ENCODE assay signal across 16 cellular contexts in genomic region chr12:49550853-49551252, GRCh38. TPM values are rescaled to one million over a fixed set of nuclear protein-coding genes. Genes with fewer than 3 reads are reported as not detected.
DNase-seq lines count a peak whose midpoint lies in the region; ATAC-seq and TF ChIP-seq lines count a peak whose summit lies in the region.
"Had no signal": no experiment of that assay in that cellular context is flagged by ENCODE, and none has a peak within 500 bp of the region (broad histone marks: within the 10 kb centered on the region; RNA-seq: fewer than 3 reads in every experiment).

No MANE protein-coding gene starts in this region.

- no peaks in the 10 kb centered on the region for H3K36me3 Mint-ChIP-seq in glutamatergic neuron (ENCODE audit: unreplicated experiment)
- H3K36me3 Mint-ChIP-seq in activated naive CD4-positive, alpha-beta T cell treated with anti-CD3 and anti-CD28 coated beads, Interleukin-2, amount 10 ng/mL, durations not matched to agents 7 days and 5 days: no peaks in the 10 kb centered on the region

- H3F3A ChIP-seq in SK-N-SH (replicated peaks; ENCODE audit: insufficient read depth): peaks cover 5% of the 10 kb centered on the region

- in situ Hi-C loops in IMR-90 (cut with MboI; ENCODE audit: low sequenced_read_pairs): no loop called here

- dilution Hi-C loops in IMR-90 (cut with HindIII; ENCODE audit: low sequenced_read_pairs, unreplicated experiment): no loop called here

- H3K9me3 Mint-ChIP-seq in glutamatergic neuron (ENCODE audit: unreplicated experiment): peaks cover 16% of the 10 kb centered on the region
- no peaks in the 10 kb centered on the region for H3K9me3 Mint-ChIP-seq in activated naive CD4-positive, alpha-beta T cell treated with anti-CD3 and anti-CD28 coated beads, Interleukin-2, amount 10 ng/mL, durations not matched to agents 7 days and 5 days

- no peak overlapping the region for H2AK5ac ChIP-seq in IMR-90 (ENCODE audit: low read depth, low read length)

- POLR2A ChIA-PET in SK-N-SH (lab: Yijun Ruan, JAX): no interaction called here
- POLR2A ChIA-PET in IMR-90 (lab: Charles Lee; ENCODE audit: unreplicated experiment): no interaction called here

- TF ChIP-seq RAD21 in SK-N-SH (IDR thresholded peaks at IDR 0.05; ENCODE audit: low read length) (no peak), IMR-90 (IDR thresholded peaks at IDR 0.05; ENCODE audit: low read length) (no peak)

- TF ChIP-seq POLR2A in IMR-90 (IDR thresholded peaks at IDR 0.05; ENCODE audit: low read depth, low read length): no peak

- no peaks in the 10 kb centered on the region for H3K36me3 ChIP-seq in SK-N-SH (replicated peaks in 1 of 2; ENCODE audit: control insufficient read depth in 1 of 2, insufficient read depth in 2 of 2, low read length in 1 of 2)
- H3K36me3 ChIP-seq in IMR-90 (ENCODE audit: control insufficient read depth, insufficient read depth, low read length): peaks cover under 1% of the 10 kb centered on the region; the same call in 1 of the 2 replicates
- H3K36me3 ChIP-seq: HAP-1 had no signal

- no peak overlapping the region for H3K4ac ChIP-seq in IMR-90 (ENCODE audit: low read depth, low read length)

- no peaks in the 10 kb centered on the region for H3K27me3 ChIP-seq in SK-N-SH (ENCODE audit: insufficient read depth)
- peaks cover 63% of the 10 kb centered on the region for H3K27me3 ChIP-seq in IMR-90 (ENCODE audit: control insufficient read depth, insufficient read depth, low read length)

- no peaks in the 10 kb centered on the region for H3K9me2 ChIP-seq in SK-N-SH

- no peak overlapping the region for H3K4me2 ChIP-seq in SK-N-SH
- no peak overlapping the region for H3K4me2 ChIP-seq in IMR-90 (ENCODE audit: low read depth, low read length)

- no peak overlapping the region for H2BK5ac ChIP-seq in IMR-90 (ENCODE audit: low read depth, low read length, poor library complexity, severe bottlenecking)

- H3K4me3 ChIP-seq in SK-N-SH (ENCODE audit: low read depth in 2 of 2, low read length in 1 of 2) (no peak overlapping the region), IMR-90 (ENCODE audit: insufficient read depth, low read depth, low read length) (no peak overlapping the region)
- H3K4me3 ChIP-seq: HAP-1, SK-N-MC had no signal

- TF ChIP-seq EP300 in SK-N-SH (IDR thresholded peaks at IDR 0.05; ENCODE audit: borderline replicate concordance in 1 of 2, low read depth in 1 of 2, low read length in 1 of 2): no peak

- intact Hi-C loops in IMR-90 (cut with micrococcal nuclease): no loop called here
- intact Hi-C loops in posterior vena cava (cut with DNase I): no loop called here

- no peak overlapping the region for H3K56ac ChIP-seq in IMR-90 (ENCODE audit: extremely low read depth, insufficient read depth, low read length)

- no peak overlapping the region for H4K91ac ChIP-seq in IMR-90 (ENCODE audit: insufficient read depth, low read depth, low read length)

- no peak overlapping the region for H4K5ac ChIP-seq in IMR-90 (ENCODE audit: low read depth, low read length)

- CTCF ChIA-PET in SK-N-SH (lab: Yijun Ruan, JAX): interaction anchor here (1.0 to 9.9 kb wide), 4 partner anchors 30 to 208 kb away, joined by 3 to 76 read pairs (median 4); no protein-coding TSS in a partner anchor
- CTCF ChIA-PET in IMR-90 (lab: Yijun Ruan, JAX): interaction anchor here (0.6 to 0.7 kb wide), 2 partner anchors 16 to 59 kb away, joined by 3 to 5 read pairs; no protein-coding TSS in a partner anchor
- CTCF ChIA-PET in activated naive CD4-positive, alpha-beta T cell treated with anti-CD3 and anti-CD28 coated beads, Interleukin-2, amount 10 ng/mL, durations not matched to agents 7 days and 5 days (lab: Charles Lee): interaction anchor here (1.1 to 6.0 kb wide), 4 partner anchors 12 to 254 kb away, joined by 3 to 71 read pairs (median 4); no protein-coding TSS in a partner anchor

- ATAC-seq in SK-N-SH treated with all-trans-retinoic acid at 6 μM for 48 hours (no peak), IMR-90 (ENCODE audit: low read depth) (no peak), HG02884 (IDR thresholded peaks at IDR 0.05; ENCODE audit: unreplicated experiment) (no peak)

- peaks cover 13% of the 10 kb centered on the region for H3K4me1 Mint-ChIP-seq in glutamatergic neuron (ENCODE audit: low read depth, unreplicated experiment)
- H3K4me1 Mint-ChIP-seq in activated naive CD4-positive, alpha-beta T cell treated with anti-CD3 and anti-CD28 coated beads, Interleukin-2, amount 10 ng/mL, durations not matched to agents 7 days and 5 days: peaks cover 15% of the 10 kb centered on the region

- no peaks in the 10 kb centered on the region for H3K79me2 ChIP-seq in SK-N-SH (ENCODE audit: insufficient read depth)

- no peak overlapping the region for H3K9ac ChIP-seq in SK-N-SH
- H3K9ac ChIP-seq in IMR-90 (ENCODE audit: low read depth, low read length): no peak overlapping the region

- 82% methylated on average over 6 of the region's 6 CpGs for WGBS in SK-N-SH (ENCODE audit: low lambda C conversion rate)
- WGBS in IMR-90 (ENCODE audit: extremely low coverage in 2 of 2, insufficient read length in 1 of 2), 2 experiments: 67% methylated on average over 1 of the region's 6 CpGs; no CpG with 5 or more reads in 1 of the 2 experiments

- no peak overlapping the region for H4K8ac ChIP-seq in IMR-90 (ENCODE audit: low read depth in 2 of 2, low read length in 2 of 2)

- no peak overlapping the region for H3K14ac ChIP-seq in IMR-90 (replicated peaks; ENCODE audit: low read depth, low read length)

- DNase-seq in SK-N-SH: peak; percentile 16
- no peak for DNase-seq in IMR-90
- DNase-seq in glutamatergic neuron: no peak
- DNase-seq in posterior vena cava (ENCODE audit: low spot score): peak; percentile 69
- DNase-seq in activated naive CD4-positive, alpha-beta T cell treated with anti-CD3 and anti-CD28 coated beads, Interleukin-2, amount 10 ng/mL, durations not matched to agents 7 days and 5 days: no peak
- DNase-seq in SK-N-DZ (ENCODE audit: low spot score): no peak
- DNase-seq: C1 segment of cervical spinal cord, Caco-2, KBM-7, NCI-H1694 treated with DMSO at 0.1 percent for 48 hours, NCI-H345, NCI-H774 had no signal

- H2BK15ac ChIP-seq in IMR-90 (ENCODE audit: low read depth, low read length): no peak overlapping the region

- H3K27ac ChIP-seq in SK-N-SH (ENCODE audit: low read depth in 2 of 2, low read length in 1 of 2): no peak overlapping the region
- no peak overlapping the region for H3K27ac ChIP-seq in IMR-90 (ENCODE audit: insufficient read depth, low read length)
- H3K27ac ChIP-seq: SK-N-MC had no signal

- no peaks in the 10 kb centered on the region; a peak in 1 of 4 replicates for H3K4me1 ChIP-seq in SK-N-SH (ENCODE audit: control insufficient read depth in 1 of 2, insufficient read depth in 2 of 2, low read depth in 1 of 2, low read length in 1 of 2)
- H3K4me1 ChIP-seq in IMR-90 (ENCODE audit: control insufficient read depth, insufficient read depth, low read length): peaks cover 3% of the 10 kb centered on the region; the same call in 1 of the 2 replicates
- H3K4me1 ChIP-seq: HAP-1 had no signal

- no peak overlapping the region for H2BK20ac ChIP-seq in IMR-90 (ENCODE audit: low read depth, low read length)

- no peak overlapping the region for H2BK120ac ChIP-seq in IMR-90 (ENCODE audit: low read depth, low read length)

- H3K23ac ChIP-seq in IMR-90 (ENCODE audit: low read depth, low read length): no peak overlapping the region

- no peaks in the 10 kb centered on the region for H4K20me1 ChIP-seq in SK-N-SH (ENCODE audit: insufficient read depth)
- no peaks in the 10 kb centered on the region for H4K20me1 ChIP-seq in IMR-90 (ENCODE audit: insufficient read depth, low read length)

- no peak for TF ChIP-seq CTCF in SK-N-SH (IDR thresholded peaks at IDR 0.05)
- no peak for TF ChIP-seq CTCF in IMR-90 (conservative IDR thresholded peaks at IDR 0.05; ENCODE audit: low read depth, low read length)
- no peak for TF ChIP-seq CTCF in glutamatergic neuron (IDR thresholded peaks at IDR 0.05; ENCODE audit: partially characterized antibody, unreplicated experiment)

- H3K27me3 Mint-ChIP-seq in glutamatergic neuron (ENCODE audit: unreplicated experiment): peaks cover 17% of the 10 kb centered on the region
- peaks cover 70% of the 10 kb centered on the region for H3K27me3 Mint-ChIP-seq in activated naive CD4-positive, alpha-beta T cell treated with anti-CD3 and anti-CD28 coated beads, Interleukin-2, amount 10 ng/mL, durations not matched to agents 7 days and 5 days

- peak overlapping the region; percentile 78 for H2AK9ac ChIP-seq in IMR-90 (replicated peaks; ENCODE audit: low read depth, low read length, poor library complexity)

- no peak overlapping the region for H3K4me3 Mint-ChIP-seq in glutamatergic neuron (ENCODE audit: unreplicated experiment)
- no peak overlapping the region for H3K4me3 Mint-ChIP-seq in activated naive CD4-positive, alpha-beta T cell treated with anti-CD3 and anti-CD28 coated beads, Interleukin-2, amount 10 ng/mL, durations not matched to agents 7 days and 5 days

- H3K9me1 ChIP-seq in IMR-90 (ENCODE audit: insufficient read depth, low read length): no peaks in the 10 kb centered on the region

- H3K27ac Mint-ChIP-seq in glutamatergic neuron (ENCODE audit: unreplicated experiment): peak overlapping the region; percentile 52
- no peak overlapping the region for H3K27ac Mint-ChIP-seq in activated naive CD4-positive, alpha-beta T cell treated with anti-CD3 and anti-CD28 coated beads, Interleukin-2, amount 10 ng/mL, durations not matched to agents 7 days and 5 days

- H2AFZ ChIP-seq in SK-N-SH (ENCODE audit: low read depth): no peak overlapping the region
- no peak overlapping the region for H2AFZ ChIP-seq in IMR-90 (replicated peaks; ENCODE audit: low read length, poor library complexity)

- no TSS peak for BruUV-seq in IMR-90 (replicated peaks; lab: Mats Ljungman, UMichigan)

- H3K9me3 ChIP-seq in SK-N-SH (no peaks in the 10 kb centered on the region), IMR-90 (ENCODE audit: control insufficient read depth, insufficient read depth, low read length) (no peaks in the 10 kb centered on the region)
- H3K9me3 ChIP-seq: Caco-2, HAP-1 had no signal

- no peak overlapping the region for H3K18ac ChIP-seq in IMR-90 (ENCODE audit: low read depth, low read length)

- H3K79me1 ChIP-seq in IMR-90 (ENCODE audit: low read depth in 1 of 2, low read length in 2 of 2): no peaks in the 10 kb centered on the region

RNA-seq across cellular contexts. Expression of gene KCNH3, which starts 12.0 kb away (rescaled TPM):
- polyA plus RNA-seq in SK-N-SH (2012; rRNA removed) (3.2 and 3.7 TPM in 2 replicates), IMR-90 (2012; rRNA removed) (0.10 and 0.20 TPM in 2 replicates)
- polyA plus RNA-seq in SK-N-SH (2012; cell fraction: cytosol; rRNA removed): 1.0 and 1.8 TPM in 2 replicates
- 14.3 and 17.0 TPM in 2 replicates for polyA plus RNA-seq in SK-N-SH (2012; cell fraction: nucleus; rRNA removed)
- total RNA-seq in IMR-90 (2012; rRNA removed) (0.28 TPM in 1 of 2 replicates, not detected in the other), glutamatergic neuron (ENCODE audit: unreplicated experiment) (5.9 TPM), posterior vena cava (under 1 TPM; 0.10 to 0.28 TPM)
- polyA plus RNA-seq in IMR-90 (2012; cell fraction: cytosol; rRNA removed): 0.05 and 0.09 TPM in 2 replicates
- polyA plus RNA-seq in IMR-90 (2012; cell fraction: nucleus; rRNA removed; ENCODE audit: low replicate concordance): 0.49 and 1.6 TPM in 2 replicates
- polyA plus RNA-seq in SK-N-DZ (2014; cell fraction: cytosol; rRNA removed): 7.2 and 8.5 TPM in 2 replicates
- polyA plus RNA-seq in SK-N-DZ (2014; cell fraction: nucleus; rRNA removed): 15.3 and 21.5 TPM in 2 replicates

RNA-seq across cellular contexts. Expression of gene MCRS1, which starts 17.1 kb away (rescaled TPM):
- 103 and 107 TPM in 2 replicates for polyA plus RNA-seq in SK-N-SH (2012; rRNA removed)
- polyA plus RNA-seq in SK-N-SH (2012; cell fraction: cytosol; rRNA removed): 50.0 and 75.2 TPM in 2 replicates
- 200 and 202 TPM in 2 replicates for polyA plus RNA-seq in SK-N-SH (2012; cell fraction: nucleus; rRNA removed)
- total RNA-seq in IMR-90 (2012; rRNA removed): 60.8 and 72.9 TPM in 2 replicates
- polyA plus RNA-seq in IMR-90 (2012; rRNA removed): 73.2 and 75.2 TPM in 2 replicates
- 66.3 and 72.6 TPM in 2 replicates for polyA plus RNA-seq in IMR-90 (2012; cell fraction: cytosol; rRNA removed)
- polyA plus RNA-seq in IMR-90 (2012; cell fraction: nucleus; rRNA removed; ENCODE audit: low replicate concordance): 122 and 232 TPM in 2 replicates
- total RNA-seq in glutamatergic neuron (ENCODE audit: unreplicated experiment): 103 TPM
- total RNA-seq in posterior vena cava: 10 to 100 TPM; 37.3 to 38.1 TPM
- 128 and 140 TPM in 2 replicates for polyA plus RNA-seq in SK-N-DZ (2014; cell fraction: cytosol; rRNA removed)
- 202 and 227 TPM in 2 replicates for polyA plus RNA-seq in SK-N-DZ (2014; cell fraction: nucleus; rRNA removed)

RNA-seq across cellular contexts. Expression of gene FAM186B, which starts 54.6 kb away (rescaled TPM):
- polyA plus RNA-seq in SK-N-SH (2012; rRNA removed) (0.16 and 0.24 TPM in 2 replicates), IMR-90 (2012; rRNA removed) (0.10 TPM in 2 replicates)
- 0.09 and 0.18 TPM in 2 replicates for polyA plus RNA-seq in SK-N-SH (2012; cell fraction: cytosol; rRNA removed)
- 0.80 and 0.93 TPM in 2 replicates for polyA plus RNA-seq in SK-N-SH (2012; cell fraction: nucleus; rRNA removed)
- total RNA-seq in IMR-90 (2012; rRNA removed) (0.18 and 0.28 TPM in 2 replicates), glutamatergic neuron (ENCODE audit: unreplicated experiment) (not detected), posterior vena cava (under 1 TPM in 1 of 2 donors, not detected in 1; 0.14 TPM)
- 0.10 and 0.12 TPM in 2 replicates for polyA plus RNA-seq in IMR-90 (2012; cell fraction: cytosol; rRNA removed)
- polyA plus RNA-seq in IMR-90 (2012; cell fraction: nucleus; rRNA removed; ENCODE audit: low replicate concordance): 0.28 and 0.36 TPM in 2 replicates
- polyA plus RNA-seq in SK-N-DZ (2014; cell fraction: cytosol; rRNA removed): 0.10 and 0.48 TPM in 2 replicates
- polyA plus RNA-seq in SK-N-DZ (2014; cell fraction: nucleus; rRNA removed): 0.25 TPM in 1 of 2 replicates, not detected in the other

Comparison
In these comparisons a context has a peak if more than half of its experiments do, and no peak if none do; other contexts are left out.
1. DNase-seq: peak in SK-N-SH (single experiment) and posterior vena cava (single experiment); none in IMR-90 (single experiment), glutamatergic neuron (single experiment), activated naive CD4-positive, alpha-beta T cell treated with anti-CD3 and anti-CD28 coated beads, Interleukin-2, amount 10 ng/mL, durations not matched to agents 7 days and 5 days (single experiment) and SK-N-DZ (single experiment).